ENCODE assay signal across 8 cellular contexts in the genomic region with DNA sequence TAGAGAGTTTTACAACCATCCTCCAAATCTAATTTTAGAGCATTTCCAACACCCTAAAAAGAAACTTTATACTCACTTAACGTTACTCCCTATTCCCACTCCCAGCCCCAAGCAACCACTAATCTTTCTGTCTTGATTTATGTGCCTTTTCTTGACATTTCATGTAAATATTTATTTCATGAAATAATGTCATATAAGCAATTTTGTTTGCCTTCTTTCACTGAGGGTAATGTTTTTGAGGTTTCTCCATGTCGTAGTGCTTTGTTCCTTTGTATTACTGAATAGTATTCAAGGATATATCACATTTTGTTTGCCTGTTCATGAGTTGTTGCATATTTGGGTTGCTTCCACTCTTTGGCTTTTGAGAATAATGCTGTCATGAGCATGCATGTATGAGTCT.
"Had no signal": no experiment of that assay in that cellular context is flagged by ENCODE, and none has a peak within 500 bp of the region (broad histone marks: within the 10 kb centered on the region; RNA-seq: fewer than 3 reads in every experiment).

No MANE protein-coding gene starts in this region.

- H2AFZ ChIP-seq: GM23248 had no signal

- FAIRE-seq: H54, HTR-8/SVneo had no signal

- H3K4me2 ChIP-seq: KMS-11 had no signal

- H3K4me3 ChIP-seq: GM23248 had no signal

- H3K4me3 Mint-ChIP-seq: H9 had no signal

- H3K27ac Mint-ChIP-seq: H9 had no signal

- DNase-seq: GM23248, GOT3, H9, HCEC 1CT, KBM-7 had no signal

- H3K27ac ChIP-seq: GM23248, KMS-11 had no signal

- H3K9ac ChIP-seq: GM23248, KMS-11 had no signal
